In the genomic region with DNA sequence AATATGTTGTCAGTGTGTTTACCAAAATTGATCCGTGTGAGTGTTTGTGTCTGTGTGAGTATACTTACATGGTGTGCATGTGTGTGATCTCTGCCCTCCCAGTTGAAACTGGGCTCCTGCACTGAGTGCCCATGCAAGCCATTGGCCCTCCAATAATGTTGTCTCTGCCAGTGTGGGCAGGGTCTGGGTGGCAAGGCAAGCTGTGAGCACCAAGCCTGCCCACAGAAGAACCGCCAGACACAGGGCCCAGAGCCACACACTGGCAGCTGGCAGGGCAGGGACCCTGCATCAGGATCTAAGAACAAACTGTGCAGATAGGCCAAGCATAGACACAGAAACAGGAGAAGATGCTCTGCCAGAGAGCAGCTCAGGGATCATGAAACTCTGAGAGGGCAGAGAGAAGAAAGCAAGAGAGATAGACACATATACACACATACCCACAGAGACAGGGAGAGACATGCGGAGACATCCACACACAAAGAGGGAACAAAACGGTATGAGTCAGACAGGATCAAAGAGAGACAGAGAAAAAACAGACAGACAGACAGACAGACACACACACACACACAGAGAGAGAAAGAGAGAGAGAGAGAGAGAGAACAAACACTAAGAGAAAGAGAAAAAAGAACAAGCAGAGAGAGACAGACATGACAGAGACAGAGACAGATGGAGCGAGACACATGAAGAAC, we compare ENCODE assay signal across 19 cellular contexts.
DNase-seq lines count a peak whose midpoint lies in the region; ATAC-seq lines count a peak whose summit lies in the region.
"Had no signal": no experiment of that assay in that cellular context is flagged by ENCODE, and none has a peak within 500 bp of the region (broad histone marks: within the 10 kb centered on the region; RNA-seq: fewer than 3 reads in every experiment).

No MANE protein-coding gene starts in this region.

- ATAC-seq in activated T-cell treated with anti-CD3 and anti-CD28 coated beads, Interleukin-2, amount 50 U/mL, for 72 hours (replicated peaks in 1 of 2), result no peak
- ATAC-seq in activated naive CD8-positive, alpha-beta T cell treated with anti-CD3 and anti-CD28 coated beads, Interleukin-2, amount 50 U/mL, for 24 hours, result peak; percentile 40
- ATAC-seq in HG03139 (IDR thresholded peaks at IDR 0.05; ENCODE audit: unreplicated experiment) (no peak), left lobe of liver (no peak)
- ATAC-seq: GM23338, PC-3 had no signal

- H3K4me1 Mint-ChIP-seq in activated T-cell treated with anti-CD3 and anti-CD28 coated beads, Interleukin-2, amount 50 U/mL, for 72 hours (ENCODE audit: low read depth), result peaks cover 10% of the 10 kb centered on the region
- H3K4me1 Mint-ChIP-seq in activated T-cell treated with anti-CD3 and anti-CD28 coated beads, Interleukin-2, amount 50 U/mL, for 24 hours (ENCODE audit: low read depth), result peaks cover 16% of the 10 kb centered on the region
- peaks cover 8% of the 10 kb centered on the region for H3K4me1 Mint-ChIP-seq in activated T-helper 1 cell treated with anti-CD3 and anti-CD28 coated beads, Interleukin-12 subunit alpha, Interleukin-12 subunit beta, Interleukin-2, Interleukin-4 antibody, amounts not matched to agents 30 ng/mL and 10 ng/mL and 1 ng/mL, durations not matched to agents 14 hours and 24 hours and 36 hours (ENCODE audit: low read depth)
- H3K4me1 Mint-ChIP-seq in activated naive CD8-positive, alpha-beta T cell treated with anti-CD3 and anti-CD28 coated beads, Interleukin-2, amount 50 U/mL, for 24 hours, result peaks cover 20% of the 10 kb centered on the region
- H3K4me1 Mint-ChIP-seq: GM23338, H9 had no signal

- no peak for DNase-seq in activated T-cell treated with anti-CD3 and anti-CD28 coated beads, Interleukin-2, amount 50 U/mL, for 72 hours
- no peak for DNase-seq in activated T-cell treated with anti-CD3 and anti-CD28 coated beads, Interleukin-2, amount 50 U/mL, for 24 hours
- DNase-seq in DMS53 (lab: John Stamatoyannopoulos, UW) (peak; percentile 56), left lobe of liver (ENCODE audit: low spot score) (no peak)
- no peak for DNase-seq in activated T-helper 1 cell treated with anti-CD3 and anti-CD28 coated beads, Interleukin-12 subunit alpha, Interleukin-12 subunit beta, Interleukin-2, Interleukin-4 antibody, amounts not matched to agents 30 ng/mL and 10 ng/mL and 1 ng/mL, durations not matched to agents 14 hours and 24 hours and 36 hours (ENCODE audit: low spot score)
- no peak for DNase-seq in activated naive CD8-positive, alpha-beta T cell treated with anti-CD3 and anti-CD28 coated beads, Interleukin-2, amount 50 U/mL, for 24 hours
- no peak for DNase-seq in activated CD8-positive, alpha-beta memory T cell treated with anti-CD3 and anti-CD28 coated beads for 24 hours
- DNase-seq: CD4-positive, alpha-beta T cell; H9; IMR-90; KG1; MG63; NCI-H2029; NCI-H446; NCI-H524 treated with DMSO at 0.1 percent for 48 hours; NCI-H774; PC-3 had no signal

- peaks cover 23% of the 10 kb centered on the region for H3K27me3 Mint-ChIP-seq in activated T-cell treated with anti-CD3 and anti-CD28 coated beads, Interleukin-2, amount 50 U/mL, for 72 hours (ENCODE audit: low read depth)
- H3K27me3 Mint-ChIP-seq in activated T-cell treated with anti-CD3 and anti-CD28 coated beads, Interleukin-2, amount 50 U/mL, for 24 hours, result peaks cover 53% of the 10 kb centered on the region
- H3K27me3 Mint-ChIP-seq in activated T-helper 1 cell treated with anti-CD3 and anti-CD28 coated beads, Interleukin-12 subunit alpha, Interleukin-12 subunit beta, Interleukin-2, Interleukin-4 antibody, amounts not matched to agents 30 ng/mL and 10 ng/mL and 1 ng/mL, durations not matched to agents 14 hours and 24 hours and 36 hours (ENCODE audit: insufficient read depth), result peaks cover 4% of the 10 kb centered on the region
- H3K27me3 Mint-ChIP-seq in activated naive CD8-positive, alpha-beta T cell treated with anti-CD3 and anti-CD28 coated beads, Interleukin-2, amount 50 U/mL, for 24 hours, result no peaks in the 10 kb centered on the region
- H3K27me3 Mint-ChIP-seq: CD4-positive, alpha-beta T cell had no signal

- H3K36me3 Mint-ChIP-seq in activated T-cell treated with anti-CD3 and anti-CD28 coated beads, Interleukin-2, amount 50 U/mL, for 72 hours (ENCODE audit: insufficient read depth in 2 of 2), result no peaks in the 10 kb centered on the region
- H3K36me3 Mint-ChIP-seq in activated T-cell treated with anti-CD3 and anti-CD28 coated beads, Interleukin-2, amount 50 U/mL, for 24 hours (ENCODE audit: low read depth), result no peaks in the 10 kb centered on the region
- H3K36me3 Mint-ChIP-seq in activated T-helper 1 cell treated with anti-CD3 and anti-CD28 coated beads, Interleukin-12 subunit alpha, Interleukin-12 subunit beta, Interleukin-2, Interleukin-4 antibody, amounts not matched to agents 30 ng/mL and 10 ng/mL and 1 ng/mL, durations not matched to agents 14 hours and 24 hours and 36 hours (ENCODE audit: low read depth), result no peaks in the 10 kb centered on the region
- H3K36me3 Mint-ChIP-seq in activated naive CD8-positive, alpha-beta T cell treated with anti-CD3 and anti-CD28 coated beads, Interleukin-2, amount 50 U/mL, for 24 hours (ENCODE audit: low read depth), result no peaks in the 10 kb centered on the region

- peak overlapping the region; percentile 35 for H3K27ac Mint-ChIP-seq in activated T-cell treated with anti-CD3 and anti-CD28 coated beads, Interleukin-2, amount 50 U/mL, for 72 hours
- H3K27ac Mint-ChIP-seq in activated T-cell treated with anti-CD3 and anti-CD28 coated beads, Interleukin-2, amount 50 U/mL, for 24 hours, result no peak overlapping the region
- peak overlapping the region; percentile 56 for H3K27ac Mint-ChIP-seq in activated T-helper 1 cell treated with anti-CD3 and anti-CD28 coated beads, Interleukin-12 subunit alpha, Interleukin-12 subunit beta, Interleukin-2, Interleukin-4 antibody, amounts not matched to agents 30 ng/mL and 10 ng/mL and 1 ng/mL, durations not matched to agents 14 hours and 24 hours and 36 hours
- H3K27ac Mint-ChIP-seq in activated naive CD8-positive, alpha-beta T cell treated with anti-CD3 and anti-CD28 coated beads, Interleukin-2, amount 50 U/mL, for 24 hours, result peak overlapping the region; percentile 26
- H3K27ac Mint-ChIP-seq: CD4-positive, alpha-beta T cell; GM23338; H9 had no signal

- intact Hi-C loops in activated T-helper 1 cell treated with anti-CD3 and anti-CD28 coated beads, Interleukin-12 subunit alpha, Interleukin-12 subunit beta, Interleukin-2, Interleukin-4 antibody, amounts not matched to agents 30 ng/mL and 10 ng/mL and 1 ng/mL, durations not matched to agents 14 hours and 24 hours and 36 hours (cut with micrococcal nuclease), result no loop called here

- peaks cover 4 to 10% of the 10 kb centered on the region in 2 donors for H3K9me3 Mint-ChIP-seq in activated T-cell treated with anti-CD3 and anti-CD28 coated beads, Interleukin-2, amount 50 U/mL, for 72 hours
- H3K9me3 Mint-ChIP-seq in activated T-cell treated with anti-CD3 and anti-CD28 coated beads, Interleukin-2, amount 50 U/mL, for 24 hours, result no peaks in the 10 kb centered on the region
- no peaks in the 10 kb centered on the region for H3K9me3 Mint-ChIP-seq in activated T-helper 1 cell treated with anti-CD3 and anti-CD28 coated beads, Interleukin-12 subunit alpha, Interleukin-12 subunit beta, Interleukin-2, Interleukin-4 antibody, amounts not matched to agents 30 ng/mL and 10 ng/mL and 1 ng/mL, durations not matched to agents 14 hours and 24 hours and 36 hours
- H3K9me3 Mint-ChIP-seq in activated naive CD8-positive, alpha-beta T cell treated with anti-CD3 and anti-CD28 coated beads, Interleukin-2, amount 50 U/mL, for 24 hours, result peaks cover 3% of the 10 kb centered on the region
- H3K9me3 Mint-ChIP-seq: CD4-positive, alpha-beta T cell; GM23338 had no signal

- no peak overlapping the region for H3K4me3 Mint-ChIP-seq in activated T-cell treated with anti-CD3 and anti-CD28 coated beads, Interleukin-2, amount 50 U/mL, for 72 hours
- no peak overlapping the region for H3K4me3 Mint-ChIP-seq in activated T-cell treated with anti-CD3 and anti-CD28 coated beads, Interleukin-2, amount 50 U/mL, for 24 hours
- H3K4me3 Mint-ChIP-seq in activated T-helper 1 cell treated with anti-CD3 and anti-CD28 coated beads, Interleukin-12 subunit alpha, Interleukin-12 subunit beta, Interleukin-2, Interleukin-4 antibody, amounts not matched to agents 30 ng/mL and 10 ng/mL and 1 ng/mL, durations not matched to agents 14 hours and 24 hours and 36 hours, result no peak overlapping the region
- no peak overlapping the region for H3K4me3 Mint-ChIP-seq in activated naive CD8-positive, alpha-beta T cell treated with anti-CD3 and anti-CD28 coated beads, Interleukin-2, amount 50 U/mL, for 24 hours
- H3K4me3 Mint-ChIP-seq: CD4-positive, alpha-beta T cell; GM23338; H9 had no signal
